ENCODE assay signal across 16 cellular contexts in the genomic region with DNA sequence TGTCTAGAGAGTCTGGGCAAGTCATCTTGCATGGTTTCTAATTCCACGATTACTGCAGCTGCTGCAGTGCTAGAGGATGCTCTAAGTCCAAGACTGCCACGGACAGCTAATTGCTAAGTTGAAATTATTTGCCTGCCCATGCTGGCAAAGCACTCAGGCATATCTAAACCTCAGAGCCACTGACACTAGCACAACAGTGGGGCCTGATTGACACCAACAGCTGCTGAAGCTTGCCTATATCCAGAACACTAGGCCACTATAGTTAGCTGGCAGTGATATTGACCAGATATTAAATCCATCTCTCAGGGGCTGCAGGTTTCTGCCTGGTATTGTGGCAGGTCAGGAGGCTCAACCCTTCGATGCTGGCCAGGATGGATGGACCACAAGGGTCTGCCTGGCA.
A peak's percentile ranks its signal among the peaks of the same experiment; 100 is the strongest.
DNase-seq lines count a peak whose midpoint lies in the region.
"Had no signal": no experiment of that assay in that cellular context is flagged by ENCODE, and none has a peak within 500 bp of the region (broad histone marks: within the 10 kb centered on the region; RNA-seq: fewer than 3 reads in every experiment).

No MANE protein-coding gene starts in this region.

- H3K4me3 ChIP-seq in SJCRH30 = no peak overlapping the region
- H3K4me3 ChIP-seq: A549; BLaER1 treated with 17β-estradiol and CSF1 and Interleukin-3, amounts not matched to agents 10 nM and 100 nM had no signal

- peak overlapping the region; percentile 38; the same call in 1 of the 2 replicates for H3K27ac ChIP-seq in SJCRH30
- H3K27ac ChIP-seq: 22Rv1; A549; BLaER1 treated with 17β-estradiol and CSF1 and Interleukin-3, amounts not matched to agents 10 nM and 100 nM; C4-2B had no signal

- DNase-seq in NCI-H524 (lab: John Stamatoyannopoulos, UW) (peak; percentile 8 to 63), NCI-H524 treated with DMSO at 0.1 percent for 48 hours (lab: John Stamatoyannopoulos, UW) (no peak), NCI-H526 (lab: John Stamatoyannopoulos, UW) (peak; percentile 9 to 60), SJCRH30 (peak; percentile 91 to 95), hippocampal formation (lab: John Stamatoyannopoulos, UW) (no peak)
- DNase-seq: AML-193; Caco-2; Calu3; CD4-positive, alpha-beta T cell; CD8-positive, alpha-beta T cell; DMS79 treated with DMSO at 0.1 percent for 48 hours; GF-D8 had no signal

- H3K36me3 ChIP-seq in SJCRH30 = no peaks in the 10 kb centered on the region
- H3K36me3 ChIP-seq: BLaER1 treated with 17β-estradiol and CSF1 and Interleukin-3, amounts not matched to agents 10 nM and 100 nM had no signal

- H3K4me1 ChIP-seq in SJCRH30 = peaks cover 8% of the 10 kb centered on the region; the same call in 1 of the 2 replicates
- H3K4me1 ChIP-seq: A549; BLaER1 treated with 17β-estradiol and CSF1 and Interleukin-3, amounts not matched to agents 10 nM and 100 nM; Caco-2 had no signal

- H3K9me3 ChIP-seq in SJCRH30 (replicated peaks) = no peaks in the 10 kb centered on the region
- H3K9me3 ChIP-seq: A549, Caco-2 had no signal

- no peaks in the 10 kb centered on the region for H3K27me3 ChIP-seq in SJCRH30

Comparison
In these comparisons a context has a peak if more than half of its experiments do, and no peak if none do; other contexts are left out.
1. DNase-seq: peak in NCI-H524 (2 of 2), NCI-H526 (2 of 2) and SJCRH30 (2 of 2); none in NCI-H524 treated with DMSO at 0.1 percent for 48 hours (single experiment) and hippocampal formation (0 of 2).